Comparison of ENCODE assay signal across 1 cellular context in the genomic region with DNA sequence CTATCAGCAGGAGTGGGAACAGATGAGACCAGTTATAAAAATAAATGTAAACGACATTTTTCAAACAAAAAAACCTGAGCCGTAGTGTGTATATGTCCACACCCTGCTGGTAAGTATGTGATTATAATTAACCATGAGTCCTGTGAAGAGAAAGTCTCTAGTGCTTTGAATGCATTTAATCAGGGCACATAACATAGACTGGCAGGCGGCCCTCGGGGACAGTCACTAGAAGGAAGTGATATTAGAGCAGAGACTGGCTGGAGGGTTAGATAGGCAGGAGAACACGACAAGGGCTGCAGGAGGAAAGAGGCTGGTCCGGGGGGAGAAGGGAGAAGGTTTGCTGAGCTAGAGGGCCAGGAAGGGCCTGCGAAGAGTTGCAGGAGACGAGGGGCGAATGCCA.
TF ChIP-seq lines count a peak whose summit lies in the region.

No MANE protein-coding gene starts in this region.

TF ChIP-seq in HepG2, 621 proteins besides CTCF, POLR2A, EP300 and RAD21:
- TF ChIP-seq ZNF777 (CRISPR knock-in tag; IDR thresholded peaks at IDR 0.05) (no peak), ZNF383 (CRISPR knock-in tag; IDR thresholded peaks at IDR 0.05; ENCODE audit: borderline replicate concordance) (no peak), ZNF263 (CRISPR knock-in tag; IDR thresholded peaks at IDR 0.05) (no peak), ONECUT2 (CRISPR knock-in tag; IDR thresholded peaks at IDR 0.05) (no peak), HCFC1 (IDR thresholded peaks at IDR 0.05; ENCODE audit: low read depth, low read length) (no peak), ZNF3 (CRISPR knock-in tag; IDR thresholded peaks at IDR 0.05) (no peak), ZNF34 (CRISPR knock-in tag; IDR thresholded peaks at IDR 0.05; ENCODE audit: borderline replicate concordance) (no peak)
- TF ChIP-seq, protein P1, sequence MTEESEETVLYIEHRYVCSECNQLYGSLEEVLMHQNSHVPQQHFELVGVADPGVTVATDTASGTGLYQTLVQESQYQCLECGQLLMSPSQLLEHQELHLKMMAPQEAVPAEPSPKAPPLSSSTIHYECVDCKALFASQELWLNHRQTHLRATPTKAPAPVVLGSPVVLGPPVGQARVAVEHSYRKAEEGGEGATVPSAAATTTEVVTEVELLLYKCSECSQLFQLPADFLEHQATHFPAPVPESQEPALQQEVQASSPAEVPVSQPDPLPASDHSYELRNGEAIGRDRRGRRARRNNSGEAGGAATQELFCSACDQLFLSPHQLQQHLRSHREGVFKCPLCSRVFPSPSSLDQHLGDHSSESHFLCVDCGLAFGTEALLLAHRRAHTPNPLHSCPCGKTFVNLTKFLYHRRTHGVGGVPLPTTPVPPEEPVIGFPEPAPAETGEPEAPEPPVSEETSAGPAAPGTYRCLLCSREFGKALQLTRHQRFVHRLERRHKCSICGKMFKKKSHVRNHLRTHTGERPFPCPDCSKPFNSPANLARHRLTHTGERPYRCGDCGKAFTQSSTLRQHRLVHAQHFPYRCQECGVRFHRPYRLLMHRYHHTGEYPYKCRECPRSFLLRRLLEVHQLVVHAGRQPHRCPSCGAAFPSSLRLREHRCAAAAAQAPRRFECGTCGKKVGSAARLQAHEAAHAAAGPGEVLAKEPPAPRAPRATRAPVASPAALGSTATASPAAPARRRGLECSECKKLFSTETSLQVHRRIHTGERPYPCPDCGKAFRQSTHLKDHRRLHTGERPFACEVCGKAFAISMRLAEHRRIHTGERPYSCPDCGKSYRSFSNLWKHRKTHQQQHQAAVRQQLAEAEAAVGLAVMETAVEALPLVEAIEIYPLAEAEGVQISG (CRISPR knock-in tag; IDR thresholded peaks at IDR 0.05) = no peak
- TF ChIP-seq, protein P2, sequence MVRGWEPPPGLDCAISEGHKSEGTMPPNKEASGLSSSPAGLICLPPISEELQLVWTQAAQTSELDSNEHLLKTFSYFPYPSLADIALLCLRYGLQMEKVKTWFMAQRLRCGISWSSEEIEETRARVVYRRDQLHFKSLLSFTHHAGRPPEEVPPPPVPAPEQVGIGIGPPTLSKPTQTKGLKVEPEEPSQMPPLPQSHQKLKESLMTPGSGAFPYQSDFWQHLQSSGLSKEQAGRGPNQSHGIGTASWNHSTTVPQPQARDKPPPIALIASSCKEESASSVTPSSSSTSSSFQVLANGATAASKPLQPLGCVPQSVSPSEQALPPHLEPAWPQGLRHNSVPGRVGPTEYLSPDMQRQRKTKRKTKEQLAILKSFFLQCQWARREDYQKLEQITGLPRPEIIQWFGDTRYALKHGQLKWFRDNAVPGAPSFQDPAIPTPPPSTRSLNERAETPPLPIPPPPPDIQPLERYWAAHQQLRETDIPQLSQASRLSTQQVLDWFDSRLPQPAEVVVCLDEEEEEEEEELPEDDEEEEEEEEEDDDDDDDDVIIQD (CRISPR knock-in tag; IDR thresholded peaks at IDR 0.05; ENCODE audit: low read depth) = no peak
- TF ChIP-seq, protein P3, sequence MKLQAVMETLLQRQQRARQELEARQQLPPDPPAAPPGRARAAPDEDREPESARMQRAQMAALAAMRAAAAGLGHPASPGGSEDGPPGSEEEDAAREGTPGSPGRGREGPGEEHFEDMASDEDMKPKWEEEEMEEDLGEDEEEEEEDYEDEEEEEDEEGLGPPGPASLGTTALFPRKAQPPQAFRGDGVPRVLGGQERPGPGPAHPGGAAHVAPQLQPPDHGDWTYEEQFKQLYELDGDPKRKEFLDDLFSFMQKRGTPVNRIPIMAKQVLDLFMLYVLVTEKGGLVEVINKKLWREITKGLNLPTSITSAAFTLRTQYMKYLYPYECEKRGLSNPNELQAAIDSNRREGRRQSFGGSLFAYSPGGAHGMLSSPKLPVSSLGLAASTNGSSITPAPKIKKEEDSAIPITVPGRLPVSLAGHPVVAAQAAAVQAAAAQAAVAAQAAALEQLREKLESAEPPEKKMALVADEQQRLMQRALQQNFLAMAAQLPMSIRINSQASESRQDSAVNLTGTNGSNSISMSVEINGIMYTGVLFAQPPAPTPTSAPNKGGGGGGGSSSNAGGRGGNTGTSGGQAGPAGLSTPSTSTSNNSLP (IDR thresholded peaks at IDR 0.05; ENCODE audit: low read depth, low read length) = no peak
TF ChIP-seq in HepG2: peak in this region for 0.
